8 cellular contexts compared by ENCODE assay signal in genomic region chr20:13638162-13638495, GRCh38. TPM values are rescaled to one million over a fixed set of nuclear protein-coding genes. Genes with fewer than 3 reads are reported as not detected.
A peak's percentile ranks its signal among the peaks of the same experiment; 100 is the strongest.
DNase-seq lines count a peak whose midpoint lies in the region; ATAC-seq and TF ChIP-seq lines count a peak whose summit lies in the region.

No MANE protein-coding gene starts in this region.

- peak overlapping the region; percentile 98 for H3K4me3 ChIP-seq in kidney epithelial cell (ENCODE audit: low read depth, low read length)
- H3K4me3 ChIP-seq in thymus (ENCODE audit: low read length), result peak overlapping the region; percentile 66

- H3K9me3 ChIP-seq in thymus (ENCODE audit: control insufficient read depth), result no peaks in the 10 kb centered on the region

- no peak for ATAC-seq in HG03442 (IDR thresholded peaks at IDR 0.05; ENCODE audit: unreplicated experiment)

- H3K27me3 ChIP-seq in kidney epithelial cell (ENCODE audit: control insufficient read depth, insufficient read depth, low read length) (no peaks in the 10 kb centered on the region), thymus (ENCODE audit: control insufficient read depth, insufficient read depth) (no peaks in the 10 kb centered on the region)

- peaks cover 0 to 2% (median 0%) of the 10 kb centered on the region in 7 donors for H3K9me3 Mint-ChIP-seq in CD14-positive monocyte
- no peaks in the 10 kb centered on the region for H3K9me3 Mint-ChIP-seq in activated naive CD8-positive, alpha-beta T cell (ENCODE audit: low read depth)

- H3K4me3 Mint-ChIP-seq in CD14-positive monocyte, result peak overlapping the region; percentile 98 to 99
- peak overlapping the region; percentile 95 for H3K4me3 Mint-ChIP-seq in activated naive CD8-positive, alpha-beta T cell

- intact Hi-C loops in CD14-positive monocyte (cut with micrococcal nuclease), result loop anchor here in 1 of 2 donors (10.0 kb wide), 1 partner anchor 147 kb away; the partner anchor contains the start of genes ESF1 and NDUFAF5

- no peaks in the 10 kb centered on the region for H3K36me3 ChIP-seq in kidney epithelial cell (ENCODE audit: control insufficient read depth, insufficient read depth, low read length)
- no peaks in the 10 kb centered on the region for H3K36me3 ChIP-seq in thymus (ENCODE audit: control insufficient read depth, insufficient read depth)

- no peak for DNase-seq in CD14-positive monocyte (ENCODE audit: low spot score)
- DNase-seq in HuH-7 (ENCODE audit: low spot score), result peak; percentile 45
- no peak for DNase-seq in kidney epithelial cell (ENCODE audit: low read depth)
- DNase-seq in MV-4-11 (lab: John Stamatoyannopoulos, UW), result no peak
- DNase-seq in NCI-H1092 treated with DMSO at 0.1 percent for 48 hours (lab: John Stamatoyannopoulos, UW), result no peak

- peak overlapping the region; percentile 81 to 96 (median 91) for H3K27ac Mint-ChIP-seq in CD14-positive monocyte
- no peak overlapping the region for H3K27ac Mint-ChIP-seq in activated naive CD8-positive, alpha-beta T cell

- no peak overlapping the region for H3K27ac ChIP-seq in thymus (ENCODE audit: low read depth)

- H3K36me3 Mint-ChIP-seq in CD14-positive monocyte, result no peaks in the 10 kb centered on the region
- H3K36me3 Mint-ChIP-seq in activated naive CD8-positive, alpha-beta T cell, result peaks cover 3% of the 10 kb centered on the region

- peaks cover 2 to 12% (median 5%) of the 10 kb centered on the region in 3 donors for H3K27me3 Mint-ChIP-seq in CD14-positive monocyte (ENCODE audit: low read depth in 3 of 3)
- H3K27me3 Mint-ChIP-seq in activated naive CD8-positive, alpha-beta T cell, result no peaks in the 10 kb centered on the region

- 3% methylated on average over 7 of the region's 7 CpGs for WGBS in thymus

- no peak for TF ChIP-seq CTCF in CD14-positive monocyte (IDR thresholded peaks at IDR 0.05)
- no peak for TF ChIP-seq CTCF in kidney epithelial cell (IDR thresholded peaks at IDR 0.05; ENCODE audit: insufficient read depth, low read length, poor library complexity, severe bottlenecking)

- H3K4me1 ChIP-seq in thymus (ENCODE audit: control insufficient read depth, insufficient read depth, low read length), result peaks cover 3% of the 10 kb centered on the region

- peaks cover 16% of the 10 kb centered on the region for H3K4me1 Mint-ChIP-seq in CD14-positive monocyte
- peaks cover 26% of the 10 kb centered on the region for H3K4me1 Mint-ChIP-seq in activated naive CD8-positive, alpha-beta T cell (ENCODE audit: low read depth)

RNA-seq across cellular contexts. Expression of gene TASP1, which starts 0.6 kb away (rescaled TPM):
- polyA plus RNA-seq in CD14-positive monocyte, result 1 to 10 TPM; 2.3 to 2.6 TPM
- total RNA-seq in kidney epithelial cell, result 10.6 and 13.3 TPM in 2 replicates
- polyA plus RNA-seq in thymus, result 19.9 TPM
